In the genomic region with DNA sequence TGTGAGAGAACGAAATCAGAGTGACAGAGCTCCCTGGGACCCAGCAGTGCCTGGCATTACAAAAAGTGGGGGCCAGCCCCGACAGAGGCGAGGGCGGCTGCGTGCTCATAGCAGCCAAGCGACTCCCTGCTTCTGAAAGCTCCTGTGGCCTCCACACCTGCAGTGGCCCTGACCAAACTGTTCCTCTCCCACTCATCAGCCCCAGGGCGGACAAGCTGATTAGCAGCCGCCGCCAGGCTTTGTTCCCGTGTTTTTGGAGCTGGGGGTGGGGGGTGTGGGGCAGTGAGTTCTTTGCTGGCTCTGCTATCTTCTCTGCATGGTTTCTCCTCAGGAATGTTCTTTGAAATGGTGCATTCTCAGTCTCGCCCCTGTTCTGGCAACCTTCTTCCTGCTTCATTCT, we compare ENCODE assay signal across 21 cellular contexts. TPM values are rescaled to one million over a fixed set of nuclear protein-coding genes. Genes with fewer than 3 reads are reported as not detected.
DNase-seq lines count a peak whose midpoint lies in the region; ATAC-seq, FAIRE-seq and TF ChIP-seq lines count a peak whose summit lies in the region.
"Had no signal": no experiment of that assay in that cellular context is flagged by ENCODE, and none has a peak within 500 bp of the region (broad histone marks: within the 10 kb centered on the region; RNA-seq: fewer than 3 reads in every experiment).

No MANE protein-coding gene starts in this region.

- H3K79me2 ChIP-seq in GM23338 (replicated peaks; ENCODE audit: insufficient read depth) = no peaks in the 10 kb centered on the region
- no peaks in the 10 kb centered on the region for H3K79me2 ChIP-seq in astrocyte (ENCODE audit: insufficient read depth, low read length)
- H3K79me2 ChIP-seq in parathyroid adenoma = no peaks in the 10 kb centered on the region

- CTCF ChIA-PET in CD4-positive, alpha-beta T cell (lab: Charles Lee) = interaction anchor here (0.9 kb wide), 1 partner anchor 20 kb away, joined by 5 read pairs; no protein-coding TSS in a partner anchor

- no peak overlapping the region for H3K4me3 ChIP-seq in GM23338
- H3K4me3 ChIP-seq in astrocyte (ENCODE audit: insufficient read depth, low read depth, low read length) = no peak overlapping the region
- H3K4me3 ChIP-seq in iPS-20b (ENCODE audit: low read length) = peak overlapping the region; percentile 36; the same call in 1 of the 2 replicates
- no peak overlapping the region for H3K4me3 ChIP-seq in parathyroid adenoma (ENCODE audit: low read depth, low read length)
- H3K4me3 ChIP-seq: BLaER1, GM12878, K562, SJCRH30 had no signal

- H3K4me3 Mint-ChIP-seq in GM23338 (no peak overlapping the region), astrocyte (ENCODE audit: unreplicated experiment) (no peak overlapping the region)
- no peak overlapping the region for H3K4me3 Mint-ChIP-seq in CD4-positive, alpha-beta T cell
- H3K4me3 Mint-ChIP-seq: CD8-positive, alpha-beta memory T cell; H9 had no signal

- peak; percentile 94 for ATAC-seq in GM23338
- no peak for ATAC-seq in CD4-positive, alpha-beta T cell (ENCODE audit: poor library complexity)
- ATAC-seq in GM19463 (IDR thresholded peaks at IDR 0.05; ENCODE audit: unreplicated experiment) = no peak
- ATAC-seq in HG03432 (IDR thresholded peaks at IDR 0.05; ENCODE audit: unreplicated experiment) = no peak
- ATAC-seq: GM12878, K562 had no signal

- H3K9ac ChIP-seq in astrocyte (ENCODE audit: low read length) (no peak overlapping the region), iPS-20b (ENCODE audit: low read depth, low read length) (no peak overlapping the region), parathyroid adenoma (no peak overlapping the region)
- H3K9ac ChIP-seq: BLaER1 had no signal

- H3K27me3 ChIP-seq in GM23338 (ENCODE audit: insufficient read depth) = no peaks in the 10 kb centered on the region
- peaks cover 34% of the 10 kb centered on the region for H3K27me3 ChIP-seq in astrocyte (ENCODE audit: insufficient read depth, low read length)
- H3K27me3 ChIP-seq in iPS-20b (ENCODE audit: insufficient read depth, low read length) = peaks cover 18% of the 10 kb centered on the region; the same call in 1 of the 2 replicates
- no peaks in the 10 kb centered on the region for H3K27me3 ChIP-seq in parathyroid adenoma (ENCODE audit: control insufficient read depth, insufficient read depth, low read length)
- H3K27me3 ChIP-seq in CD4-positive, alpha-beta T cell (ENCODE audit: control insufficient read depth, insufficient read depth, low read length) = peaks cover 7% of the 10 kb centered on the region
- H3K27me3 ChIP-seq: BLaER1, SJCRH30 had no signal

- no peak overlapping the region for H3K27ac ChIP-seq in GM23338 (ENCODE audit: low read depth)
- no peak overlapping the region for H3K27ac ChIP-seq in astrocyte (ENCODE audit: low read depth, low read length)
- H3K27ac ChIP-seq in iPS-20b (ENCODE audit: low read length) = no peak overlapping the region
- no peak overlapping the region for H3K27ac ChIP-seq in parathyroid adenoma
- H3K27ac ChIP-seq in CD4-positive, alpha-beta T cell (ENCODE audit: low read depth, low read length) = no peak overlapping the region
- H3K27ac ChIP-seq: BLaER1, HL-60, SJCRH30 had no signal

- no peaks in the 10 kb centered on the region; the same call in 2 of the 3 replicates for H3K4me1 Mint-ChIP-seq in GM23338
- H3K4me1 Mint-ChIP-seq in astrocyte (ENCODE audit: low read depth, unreplicated experiment) = no peaks in the 10 kb centered on the region
- no peaks in the 10 kb centered on the region for H3K4me1 Mint-ChIP-seq in CD4-positive, alpha-beta T cell (ENCODE audit: low read depth)
- H3K4me1 Mint-ChIP-seq: CD8-positive, alpha-beta memory T cell; H9 had no signal

- in situ Hi-C loops in GM13977 (cut with MboI; ENCODE audit: low pct_unique_long_range_greater_than_20kb, low sequenced_read_pairs, unreplicated experiment) = no loop called here

- no peak for TF ChIP-seq CTCF in GM23338 (conservative IDR thresholded peaks at IDR 0.05; ENCODE audit: low read depth in 2 of 2)
- TF ChIP-seq CTCF in astrocyte (IDR thresholded peaks at IDR 0.05; ENCODE audit: insufficient read depth, low read depth, low read length) = no peak
- TF ChIP-seq CTCF in parathyroid adenoma (IDR thresholded peaks at IDR 0.05) = no peak
- TF ChIP-seq CTCF in CD4-positive, alpha-beta T cell (IDR thresholded peaks at IDR 0.05) = no peak
- TF ChIP-seq CTCF in GM13977 (IDR thresholded peaks at IDR 0.05; ENCODE audit: extremely low read depth, insufficient read depth, missing control alignments) = no peak

- H3K27ac Mint-ChIP-seq in GM23338 (no peak overlapping the region), astrocyte (ENCODE audit: unreplicated experiment) (no peak overlapping the region)
- no peak overlapping the region for H3K27ac Mint-ChIP-seq in CD4-positive, alpha-beta T cell
- H3K27ac Mint-ChIP-seq: CD8-positive, alpha-beta memory T cell; H9 had no signal

- H3K4me1 ChIP-seq in GM23338 (ENCODE audit: insufficient read depth) (peaks cover 13% of the 10 kb centered on the region; the same call in 1 of the 2 replicates), astrocyte (ENCODE audit: insufficient read depth, low read length) (no peaks in the 10 kb centered on the region), iPS-20b (ENCODE audit: insufficient read depth, low read length) (peaks cover 16% of the 10 kb centered on the region), parathyroid adenoma (peaks cover 11% of the 10 kb centered on the region)
- H3K4me1 ChIP-seq: SJCRH30 had no signal

- DNase-seq in GM23338 (ENCODE audit: low spot score) (peak; percentile 31), astrocyte (ENCODE audit: low read depth) (no peak), GM13977 (ENCODE audit: low spot score) (no peak)
- no peak for DNase-seq in CD4-positive, alpha-beta T cell
- DNase-seq: CD8-positive, alpha-beta memory T cell; DND-41; GDM1; H9; NCI-H1436; NCI-H2029; NCI-H748 treated with DMSO at 0.1 percent for 48 hours; SJCRH30 had no signal

- H3K36me3 Mint-ChIP-seq in GM23338 (ENCODE audit: low read depth) = no peaks in the 10 kb centered on the region
- H3K36me3 Mint-ChIP-seq in astrocyte (ENCODE audit: low read depth, unreplicated experiment) = no peaks in the 10 kb centered on the region
- no peaks in the 10 kb centered on the region for H3K36me3 Mint-ChIP-seq in CD4-positive, alpha-beta T cell (ENCODE audit: low read depth)
- H3K36me3 Mint-ChIP-seq: CD8-positive, alpha-beta memory T cell had no signal

- no peak for FAIRE-seq in astrocyte (lab: Jason Lieb, UNC)
- FAIRE-seq: GM12878, HTR-8/SVneo, K562 had no signal

- peak overlapping the region; percentile 61; the same call in 1 of the 2 replicates for H3K4me2 ChIP-seq in GM23338
- H3K4me2 ChIP-seq in astrocyte (ENCODE audit: low read length) = peak overlapping the region; percentile 24
- no peak overlapping the region for H3K4me2 ChIP-seq in parathyroid adenoma (ENCODE audit: low read length)

- H3K9me3 ChIP-seq in astrocyte (ENCODE audit: insufficient read depth, low read depth, low read length) (no peaks in the 10 kb centered on the region), iPS-20b (ENCODE audit: insufficient read depth, low read depth, low read length) (no peaks in the 10 kb centered on the region), parathyroid adenoma (ENCODE audit: control insufficient read depth, low read length) (no peaks in the 10 kb centered on the region)
- H3K9me3 ChIP-seq in CD4-positive, alpha-beta T cell (ENCODE audit: control insufficient read depth, low read length) = no peaks in the 10 kb centered on the region
- H3K9me3 ChIP-seq: BLaER1, SJCRH30 had no signal

- H3K9me2 ChIP-seq in GM23338 (ENCODE audit: insufficient read depth) = peaks cover 7% of the 10 kb centered on the region; the same call in 1 of the 2 replicates

- POLR2A ChIA-PET in CD4-positive, alpha-beta T cell (lab: Charles Lee) = no interaction called here

- intact Hi-C loops in CD4-positive, alpha-beta T cell (cut with DNase I, micrococcal nuclease) = no loop called here

- H3K9me3 Mint-ChIP-seq in GM23338 (no peaks in the 10 kb centered on the region), astrocyte (ENCODE audit: unreplicated experiment) (no peaks in the 10 kb centered on the region)
- no peaks in the 10 kb centered on the region for H3K9me3 Mint-ChIP-seq in CD4-positive, alpha-beta T cell
- H3K9me3 Mint-ChIP-seq: CD8-positive, alpha-beta memory T cell; H9 had no signal

- H3K27me3 Mint-ChIP-seq in GM23338 (ENCODE audit: insufficient read depth, low read depth, poor library complexity) = peaks cover 1% of the 10 kb centered on the region
- peaks cover 19% of the 10 kb centered on the region for H3K27me3 Mint-ChIP-seq in astrocyte (ENCODE audit: low read depth, unreplicated experiment)
- peaks cover 10% of the 10 kb centered on the region for H3K27me3 Mint-ChIP-seq in CD4-positive, alpha-beta T cell

- H3F3A ChIP-seq in GM23338 (replicated peaks; ENCODE audit: low read depth) = no peaks in the 10 kb centered on the region

- H4K20me1 ChIP-seq in GM23338 (replicated peaks; ENCODE audit: insufficient read depth) (no peaks in the 10 kb centered on the region), astrocyte (ENCODE audit: insufficient read depth, low read length) (no peaks in the 10 kb centered on the region)
- H4K20me1 ChIP-seq: BLaER1 had no signal

- no peaks in the 10 kb centered on the region for H3K36me3 ChIP-seq in GM23338 (ENCODE audit: insufficient read depth)
- no peaks in the 10 kb centered on the region for H3K36me3 ChIP-seq in astrocyte (ENCODE audit: insufficient read depth, low read length)
- no peaks in the 10 kb centered on the region for H3K36me3 ChIP-seq in iPS-20b (ENCODE audit: insufficient read depth, low read depth, low read length)
- H3K36me3 ChIP-seq in parathyroid adenoma (ENCODE audit: control insufficient read depth, insufficient read depth, low read length) = no peaks in the 10 kb centered on the region
- H3K36me3 ChIP-seq: BLaER1, SJCRH30 had no signal

- H2AFZ ChIP-seq in GM23338 = peak overlapping the region; percentile 49; the same call in 1 of the 2 replicates
- H2AFZ ChIP-seq in astrocyte (ENCODE audit: low read depth, low read length) = no peak overlapping the region
- H2AFZ ChIP-seq in parathyroid adenoma = peak overlapping the region; percentile 60

TF ChIP-seq in GM23338, 12 proteins besides CTCF, POLR2A, EP300 and RAD21 (continues in another document):
- no peak for TF ChIP-seq ZNF331 (CRISPR knock-in tag; IDR thresholded peaks at IDR 0.05; ENCODE audit: low read depth)
- no peak for TF ChIP-seq STAT1 (IDR thresholded peaks at IDR 0.05; ENCODE audit: unreplicated experiment)
- no peak for TF ChIP-seq EZH2phosphoT487 (IDR thresholded peaks at IDR 0.05; ENCODE audit: unreplicated experiment)

RNA-seq across cellular contexts. Expression of a gene that starts 58.0 kb away (rescaled TPM):
- total RNA-seq in GM23338 (2014; rRNA removed; shearing (Covaris generic)) = 0.14 TPM in 1 of 2 replicates, not detected in the other
- 0.17 and 0.31 TPM in 2 replicates for polyA plus RNA-seq in GM23338 (2016; fragmentation: Nextera tagmentation; extraction: Ambion mirVana)
- 0.36 and 0.64 TPM in 2 replicates for total RNA-seq in astrocyte
- not detected for total RNA-seq in CD4-positive, alpha-beta T cell
- total RNA-seq: H9 had no signal
- polyA plus RNA-seq: CD8-positive, alpha-beta memory T cell had no signal
